Comparison of ENCODE assay signal across 8 cellular contexts in genomic region chr16:71367243-71367976, GRCh38. TPM values are rescaled to one million over a fixed set of nuclear protein-coding genes. Genes with fewer than 3 reads are reported as not detected.
A peak's percentile ranks its signal among the peaks of the same experiment; 100 is the strongest.
DNase-seq lines count a peak whose midpoint lies in the region; ATAC-seq, FAIRE-seq and TF ChIP-seq lines count a peak whose summit lies in the region.

No MANE protein-coding gene starts in this region.

- H3K9me3 ChIP-seq in SK-N-SH: no peaks in the 10 kb centered on the region
- H3K9me3 ChIP-seq in pancreas: no peaks in the 10 kb centered on the region

- no peak overlapping the region for H3K27ac ChIP-seq in SK-N-SH (ENCODE audit: low read depth in 2 of 2, low read length in 1 of 2)
- H3K27ac ChIP-seq in pancreas: no peak overlapping the region

- H3K36me3 ChIP-seq in SK-N-SH (replicated peaks in 1 of 2; ENCODE audit: control insufficient read depth in 1 of 2, insufficient read depth in 2 of 2, low read length in 1 of 2) (no peaks in the 10 kb centered on the region), pancreas (no peaks in the 10 kb centered on the region)

- CTCF ChIA-PET in SK-N-SH (lab: Yijun Ruan, JAX): interaction anchor here (0.6 to 1.8 kb wide), 14 partner anchors 9 to 397 kb away, joined by 3 to 12 read pairs (median 5); partner anchors contain the start of genes CALB2 and CHST4

- FAIRE-seq in pancreas (lab: Jason Lieb, UNC): no peak

- TF ChIP-seq RAD21 in SK-N-SH (IDR thresholded peaks at IDR 0.05; ENCODE audit: low read length): peak; percentile 62

- H3K4me3 ChIP-seq in SK-N-SH (ENCODE audit: low read depth in 2 of 2, low read length in 1 of 2): peak overlapping the region in 1 of 2 experiments; percentile 37; a peak in 1 of 4 replicates
- no peak overlapping the region for H3K4me3 ChIP-seq in epithelial cell of esophagus (ENCODE audit: low read length)
- H3K4me3 ChIP-seq in pancreas: no peak overlapping the region

- WGBS in SK-N-SH (ENCODE audit: low lambda C conversion rate): 28% methylated on average over 5 of the region's 12 CpGs
- WGBS in pancreas, 2 donors: 48 to 52% methylated on average over 12 of the region's 12 CpGs

- intact Hi-C loops in pancreas (cut with DNase I): no loop called here

- peaks cover 0 to 3% of the 10 kb centered on the region in 2 experiments; a peak in 1 of 4 replicates for H3K4me1 ChIP-seq in SK-N-SH (ENCODE audit: control insufficient read depth in 1 of 2, insufficient read depth in 2 of 2, low read depth in 1 of 2, low read length in 1 of 2)
- no peaks in the 10 kb centered on the region for H3K4me1 ChIP-seq in pancreas

- TF ChIP-seq EP300 in SK-N-SH (IDR thresholded peaks at IDR 0.05; ENCODE audit: borderline replicate concordance in 1 of 2, low read depth in 1 of 2, low read length in 1 of 2): no peak

- peak in 3 of 4 donors; percentile 54 to 73 (median 61) for ATAC-seq in pancreas
- ATAC-seq in GM19328 (IDR thresholded peaks at IDR 0.05; ENCODE audit: unreplicated experiment): no peak
- ATAC-seq in GM21576 (IDR thresholded peaks at IDR 0.05; ENCODE audit: unreplicated experiment): no peak

- no peak overlapping the region for H2AFZ ChIP-seq in SK-N-SH (ENCODE audit: low read depth)

- no peaks in the 10 kb centered on the region for H4K20me1 ChIP-seq in SK-N-SH (ENCODE audit: insufficient read depth)

- no peaks in the 10 kb centered on the region for H3K79me2 ChIP-seq in SK-N-SH (ENCODE audit: insufficient read depth)

- DNase-seq in activated T-cell treated with anti-CD3 and anti-CD28 coated beads for 24 hours (ENCODE audit: low read depth): peak; percentile 11
- DNase-seq in activated T-cell treated with anti-CD3 and anti-CD28 coated beads, Interleukin-2, amount 50 U/mL, for 1 hour: no peak
- peak; percentile 84 for DNase-seq in HuH-7 (ENCODE audit: low spot score)
- DNase-seq in SK-N-SH: peak; percentile 82
- peak; percentile 42 for DNase-seq in epithelial cell of esophagus (ENCODE audit: low read depth)
- DNase-seq in pancreas: peak in 3 of 6 donors; percentile 30 to 68 (median 42)

- peak; percentile 70 for TF ChIP-seq CTCF in SK-N-SH (IDR thresholded peaks at IDR 0.05)
- peak; percentile 59 for TF ChIP-seq CTCF in epithelial cell of esophagus (IDR thresholded peaks at IDR 0.05; ENCODE audit: insufficient read depth, low read depth, low read length, missing control alignments)
- peak in 1 of 4 donors; percentile 10 for TF ChIP-seq CTCF in pancreas (IDR thresholded peaks at IDR 0.05)

- no peak overlapping the region for H3K4me2 ChIP-seq in SK-N-SH

- POLR2A ChIA-PET in SK-N-SH (lab: Yijun Ruan, JAX): no interaction called here

- no peaks in the 10 kb centered on the region; the same call in 1 of the 2 replicates for H3K27me3 ChIP-seq in SK-N-SH (ENCODE audit: insufficient read depth)
- no peaks in the 10 kb centered on the region for H3K27me3 ChIP-seq in pancreas

- H3K9ac ChIP-seq in SK-N-SH: no peak overlapping the region

- no peaks in the 10 kb centered on the region for H3F3A ChIP-seq in SK-N-SH (replicated peaks; ENCODE audit: insufficient read depth)

- no peaks in the 10 kb centered on the region for H3K9me2 ChIP-seq in SK-N-SH

TF ChIP-seq in SK-N-SH, 30 proteins besides CTCF, POLR2A, EP300 and RAD21:
- TF ChIP-seq SMC3 (IDR thresholded peaks at IDR 0.05; ENCODE audit: low read depth, low read length) (peak; percentile 44; the same call in 1 of the 2 replicates), TCF12 (IDR thresholded peaks at IDR 0.05) (no peak)

RNA-seq across cellular contexts. Expression of gene CALB2, which starts 8.9 kb away (rescaled TPM):
- polyA plus RNA-seq in SK-N-SH (2012; rRNA removed): 0.12 and 0.23 TPM in 2 replicates
- 0.05 and 0.06 TPM in 2 replicates for polyA plus RNA-seq in SK-N-SH (2012; cell fraction: cytosol; rRNA removed)
- 0.06 TPM in 1 of 2 replicates, not detected in the other for polyA plus RNA-seq in SK-N-SH (2012; cell fraction: nucleus; rRNA removed)
- 1 to 10 TPM in 1 of 6 donors, under 1 TPM in 5; 0.13 to 2.5 (median 0.17) TPM for total RNA-seq in pancreas
- polyA plus RNA-seq in pancreas: 1 to 10 TPM in 1 of 2 donors, under 1 TPM in 1; 0.49 to 1.9 TPM

Comparison
In these comparisons a context has a peak if more than half of its experiments do, and no peak if none do; other contexts are left out.
1. ATAC-seq: peak in pancreas (3 of 4); none in GM19328 (single experiment) and GM21576 (single experiment).